8 cellular contexts compared by ENCODE assay signal in genomic region chr16:17194190-17194780, GRCh38.
A peak's percentile ranks its signal among the peaks of the same experiment; 100 is the strongest.
DNase-seq lines count a peak whose midpoint lies in the region; ATAC-seq, FAIRE-seq and TF ChIP-seq lines count a peak whose summit lies in the region.

No MANE protein-coding gene starts in this region.

- H4K91ac ChIP-seq in H1 (replicated peaks; ENCODE audit: insufficient read length, low read length), result no peak overlapping the region

- POLR2A ChIA-PET in H1 (lab: Charles Lee; ENCODE audit: partially characterized antibody), result no interaction called here
- POLR2A ChIA-PET in naive thymus-derived CD4-positive, alpha-beta T cell (lab: Charles Lee), result no interaction called here

- H3K27me3 Mint-ChIP-seq in activated CD4-positive, alpha-beta T cell treated with anti-CD3 and anti-CD28 coated beads, Interleukin-2, amount 10 ng/mL, durations not matched to agents 24 days and 14 days, result no peaks in the 10 kb centered on the region
- H3K27me3 Mint-ChIP-seq in naive thymus-derived CD4-positive, alpha-beta T cell, result no peaks in the 10 kb centered on the region

- no peak overlapping the region for H4K5ac ChIP-seq in H1 (ENCODE audit: insufficient read length, low read depth, low read length)

- H3K4me3 ChIP-seq in BE2C (ENCODE audit: low read depth, low read length) (no peak overlapping the region), H1 (ENCODE audit: extremely low read depth in 1 of 4, insufficient read depth in 2 of 4, low read depth in 3 of 4, low read length in 4 of 4) (no peak overlapping the region)
- H3K4me3 ChIP-seq in naive thymus-derived CD4-positive, alpha-beta T cell (ENCODE audit: low read length), result no peak overlapping the region

- intact Hi-C loops in activated CD4-positive, alpha-beta T cell treated with anti-CD3 and anti-CD28 coated beads, Interleukin-2, amount 10 ng/mL, durations not matched to agents 24 days and 14 days (cut with micrococcal nuclease), result loop anchor here (5.0 kb wide), 1 partner anchor 273 kb away; no protein-coding TSS in a partner anchor
- intact Hi-C loops in naive thymus-derived CD4-positive, alpha-beta T cell (cut with micrococcal nuclease), result loop anchor here (1.0 to 2.0 kb wide), 3 partner anchors 274 to 385 kb away; no protein-coding TSS in a partner anchor

- H2BK15ac ChIP-seq in H1 (ENCODE audit: low read length), result no peak overlapping the region

- TF ChIP-seq EP300 in Ishikawa (IDR thresholded peaks at IDR 0.05; ENCODE audit: borderline replicate concordance) (no peak), H1 (IDR thresholded peaks at IDR 0.05; ENCODE audit: borderline replicate concordance in 1 of 2, low read depth in 2 of 2, low read length in 2 of 2) (no peak)

- no peaks in the 10 kb centered on the region for H3K23me2 ChIP-seq in H1 (ENCODE audit: low read depth, low read length)

- no peaks in the 10 kb centered on the region for H3K9me3 Mint-ChIP-seq in activated CD4-positive, alpha-beta T cell treated with anti-CD3 and anti-CD28 coated beads, Interleukin-2, amount 10 ng/mL, durations not matched to agents 24 days and 14 days
- H3K9me3 Mint-ChIP-seq in naive thymus-derived CD4-positive, alpha-beta T cell, result peaks cover 0 to 4% (median 0%) of the 10 kb centered on the region in 11 donors

- H3K56ac ChIP-seq in H1 (replicated peaks; ENCODE audit: insufficient read length, low read depth, low read length), result no peak overlapping the region

- H3K18ac ChIP-seq in H1 (ENCODE audit: extremely low read depth, low read length), result no peak overlapping the region

- no peak overlapping the region for H2AFZ ChIP-seq in H1 (ENCODE audit: low read length)

- H3K9ac ChIP-seq in H1 (replicated peaks in 1 of 4; ENCODE audit: extremely low read depth in 1 of 4, low read depth in 3 of 4, low read length in 3 of 4), result no peak overlapping the region

- no peak overlapping the region for H4K8ac ChIP-seq in H1 (ENCODE audit: extremely low read depth, insufficient read depth, low read length)

- H3K36me3 Mint-ChIP-seq in activated CD4-positive, alpha-beta T cell treated with anti-CD3 and anti-CD28 coated beads, Interleukin-2, amount 10 ng/mL, durations not matched to agents 24 days and 14 days (ENCODE audit: low read depth), result peaks cover 49% of the 10 kb centered on the region
- peaks cover 17 to 67% (median 40%) of the 10 kb centered on the region in 5 donors for H3K36me3 Mint-ChIP-seq in naive thymus-derived CD4-positive, alpha-beta T cell

- no peaks in the 10 kb centered on the region for H3K79me2 ChIP-seq in H1 (ENCODE audit: control insufficient read depth in 1 of 2, insufficient read depth in 2 of 2, low read length in 2 of 2)

- no peak overlapping the region for H3K27ac ChIP-seq in H1 (ENCODE audit: low read depth, low read length)
- H3K27ac ChIP-seq in naive thymus-derived CD4-positive, alpha-beta T cell (ENCODE audit: low read depth, low read length), result no peak overlapping the region

- H3K4me3 Mint-ChIP-seq in activated CD4-positive, alpha-beta T cell treated with anti-CD3 and anti-CD28 coated beads, Interleukin-2, amount 10 ng/mL, durations not matched to agents 24 days and 14 days, result no peak overlapping the region
- no peak overlapping the region for H3K4me3 Mint-ChIP-seq in naive thymus-derived CD4-positive, alpha-beta T cell

- no peak overlapping the region for H2AK5ac ChIP-seq in H1 (ENCODE audit: low read depth, low read length)

- peak; percentile 84 for TF ChIP-seq CTCF in BE2C (IDR thresholded peaks at IDR 0.05; ENCODE audit: low read depth, low read length)
- peak; percentile 83 to 97 (median 93) for TF ChIP-seq CTCF in H1 (IDR thresholded peaks at IDR 0.05; ENCODE audit: control extremely low read depth in 1 of 3, insufficient read depth in 1 of 3, low read depth in 1 of 3, low read length in 3 of 3)

- H3K79me1 ChIP-seq in H1 (ENCODE audit: low read depth, low read length), result no peaks in the 10 kb centered on the region

- H3K27me3 ChIP-seq in BE2C, result no peaks in the 10 kb centered on the region
- H3K27me3 ChIP-seq in H1 (replicated peaks in 1 of 4; ENCODE audit: control insufficient read depth in 3 of 4, extremely low read depth in 1 of 4, insufficient read depth in 3 of 4, low read length in 3 of 4), result no peaks in the 10 kb centered on the region
- H3K27me3 ChIP-seq in naive thymus-derived CD4-positive, alpha-beta T cell (ENCODE audit: control insufficient read depth in 2 of 2, insufficient read depth in 2 of 2, low read length in 2 of 2), result no peaks in the 10 kb centered on the region

- CTCF ChIA-PET in H1 (lab: Charles Lee; ENCODE audit: partially characterized antibody), result interaction anchor here (0.5 to 4.3 kb wide), 27 partner anchors 10 to 1424 kb away, joined by 3 to 28 read pairs (median 3); no protein-coding TSS in a partner anchor
- CTCF ChIA-PET in naive thymus-derived CD4-positive, alpha-beta T cell (lab: Charles Lee), result interaction anchor here (1.0 to 1.7 kb wide), 5 partner anchors 177 to 385 kb away, joined by 3 to 10 read pairs (median 4); no protein-coding TSS in a partner anchor

- peak; percentile 93 for FAIRE-seq in H1 (lab: Jason Lieb, UNC)
- FAIRE-seq in HTR-8/SVneo (lab: Jason Lieb, UNC), result no peak

- H3K4me1 ChIP-seq in BE2C (no peaks in the 10 kb centered on the region), H1 (replicated peaks in 1 of 4; ENCODE audit: control insufficient read depth in 3 of 4, insufficient read depth in 4 of 4, low read length in 3 of 4) (no peaks in the 10 kb centered on the region)
- no peaks in the 10 kb centered on the region for H3K4me1 ChIP-seq in naive thymus-derived CD4-positive, alpha-beta T cell (ENCODE audit: control insufficient read depth in 2 of 2, insufficient read depth in 2 of 2, low read length in 2 of 2)

- no peaks in the 10 kb centered on the region for H4K20me1 ChIP-seq in H1 (replicated peaks in 1 of 2; ENCODE audit: control insufficient read depth in 1 of 2, insufficient read depth in 2 of 2, low read length in 2 of 2)

- WGBS in H1 (ENCODE audit: extremely low coverage in 1 of 2, insufficient coverage in 1 of 2, insufficient read length in 1 of 2, insufficient replicate concordance in 2 of 2, low coverage in 1 of 2, low lambda C conversion rate in 2 of 2, missing lambda C conversion rate in 1 of 2), 2 experiments, result 58% methylated on average over 14 of the region's 14 CpGs; no CpG with 5 or more reads in 1 of the 2 experiments

- no peak for TF ChIP-seq POLR2A in H1 (IDR thresholded peaks at IDR 0.05; ENCODE audit: control extremely low read depth in 1 of 2, low read depth in 2 of 2, low read length in 2 of 2)

- H3K4ac ChIP-seq in H1 (replicated peaks; ENCODE audit: insufficient read length, low read depth, low read length), result no peak overlapping the region

- no peak overlapping the region for H2BK12ac ChIP-seq in H1 (ENCODE audit: low read depth, low read length)

- no peak overlapping the region for H2BK20ac ChIP-seq in H1 (ENCODE audit: low read length)

- H3K14ac ChIP-seq in H1 (ENCODE audit: insufficient read length), result no peak overlapping the region

- no peak overlapping the region for H3K23ac ChIP-seq in H1 (ENCODE audit: insufficient read length)

- H3K36me3 ChIP-seq in BE2C (no peaks in the 10 kb centered on the region), H1 (ENCODE audit: control insufficient read depth in 2 of 4, insufficient read depth in 4 of 4, low read length in 3 of 4) (peaks cover 0 to 3% (median 1%) of the 10 kb centered on the region in 4 experiments; a peak in 3 of 8 replicates)
- peaks cover 0 to 27% (median 0%) of the 10 kb centered on the region in 3 experiments for H3K36me3 ChIP-seq in naive thymus-derived CD4-positive, alpha-beta T cell (ENCODE audit: control insufficient read depth in 2 of 3, insufficient read depth in 3 of 3, low read length in 3 of 3)

- peak; percentile 13; the same call in 1 of the 2 replicates for TF ChIP-seq RAD21 in Ishikawa (IDR thresholded peaks at IDR 0.05; ENCODE audit: low read depth)
- TF ChIP-seq RAD21 in H1 (IDR thresholded peaks at IDR 0.05 in 1 of 2, conservative IDR thresholded peaks at IDR 0.05 in 1 of 2; ENCODE audit: low read depth in 2 of 2, low read length in 2 of 2), result peak; percentile 72 to 83

- H2BK5ac ChIP-seq in H1 (ENCODE audit: low read depth, low read length), result no peak overlapping the region

- H3K27ac Mint-ChIP-seq in activated CD4-positive, alpha-beta T cell treated with anti-CD3 and anti-CD28 coated beads, Interleukin-2, amount 10 ng/mL, durations not matched to agents 24 days and 14 days, result no peak overlapping the region
- no peak overlapping the region for H3K27ac Mint-ChIP-seq in naive thymus-derived CD4-positive, alpha-beta T cell

- no peak overlapping the region for H2BK120ac ChIP-seq in H1 (replicated peaks; ENCODE audit: low read depth, low read length)

- no peaks in the 10 kb centered on the region for H3K9me3 ChIP-seq in BE2C
- 0 out of 4 replicates have a peak, but pooled peaks cover 0 to 2% of the 10 kb centered on the region in 2 experiments for H3K9me3 ChIP-seq in H1 (ENCODE audit: insufficient read depth in 2 of 2, low read depth in 1 of 2, low read length in 1 of 2)
- H3K9me3 ChIP-seq in naive thymus-derived CD4-positive, alpha-beta T cell (ENCODE audit: control insufficient read depth in 2 of 3, low read length in 3 of 3), result no peaks in the 10 kb centered on the region

- H3K4me2 ChIP-seq in H1 (ENCODE audit: insufficient read depth in 1 of 2, low read depth in 2 of 2, low read length in 2 of 2), result no peak overlapping the region

- peak; percentile 68 for DNase-seq in BE2C
- peak; percentile 86 for DNase-seq in activated CD4-positive, alpha-beta T cell treated with anti-CD3 and anti-CD28 coated beads, Interleukin-2, amount 10 ng/mL, durations not matched to agents 24 days and 14 days
- DNase-seq in H1 (ENCODE audit: low read depth in 1 of 2, low spot score in 2 of 2), result peak; percentile 70 to 94
- peak; percentile 4 to 57 (median 28) for DNase-seq in naive thymus-derived CD4-positive, alpha-beta T cell
- DNase-seq in stimulated activated naive CD4-positive, alpha-beta T cell (lab: John Stamatoyannopoulos, UW), result peak in 5 of 6 experiments; percentile 12 to 57 (median 28)
- no peak for DNase-seq in HTR-8/SVneo (ENCODE audit: insufficient read length, low spot score)

- H3K4me1 Mint-ChIP-seq in activated CD4-positive, alpha-beta T cell treated with anti-CD3 and anti-CD28 coated beads, Interleukin-2, amount 10 ng/mL, durations not matched to agents 24 days and 14 days, result peaks cover 3% of the 10 kb centered on the region
- H3K4me1 Mint-ChIP-seq in naive thymus-derived CD4-positive, alpha-beta T cell, result peaks cover 0 to 13% (median 0%) of the 10 kb centered on the region in 7 donors

- ATAC-seq in naive thymus-derived CD4-positive, alpha-beta T cell, result peak; percentile 70
- no peak for ATAC-seq in HG02840 (IDR thresholded peaks at IDR 0.05; ENCODE audit: low FRiP score, unreplicated experiment)

TF ChIP-seq in Ishikawa, 13 proteins besides CTCF, POLR2A, EP300 and RAD21 (continues in another document):
- TF ChIP-seq YY1 (IDR thresholded peaks at IDR 0.05; ENCODE audit: low read depth), result no peak
- no peak for TF ChIP-seq TEAD4 (IDR thresholded peaks at IDR 0.05)
- no peak for TF ChIP-seq CEBPB (IDR thresholded peaks at IDR 0.05)
- no peak for TF ChIP-seq FOXM1 (IDR thresholded peaks at IDR 0.05; ENCODE audit: borderline replicate concordance, low read depth)

TF ChIP-seq in H1, 55 proteins besides CTCF, POLR2A, EP300 and RAD21 (continues in another document):
- 0 out of 2 replicates have a peak, but pooled peaks have one; percentile 32 for TF ChIP-seq TEAD4 (IDR thresholded peaks at IDR 0.05; ENCODE audit: low read depth, low read length)
- no peak for TF ChIP-seq POLR2AphosphoS5 (IDR thresholded peaks at IDR 0.05; ENCODE audit: low read depth, low read length)
